In the genomic region with DNA sequence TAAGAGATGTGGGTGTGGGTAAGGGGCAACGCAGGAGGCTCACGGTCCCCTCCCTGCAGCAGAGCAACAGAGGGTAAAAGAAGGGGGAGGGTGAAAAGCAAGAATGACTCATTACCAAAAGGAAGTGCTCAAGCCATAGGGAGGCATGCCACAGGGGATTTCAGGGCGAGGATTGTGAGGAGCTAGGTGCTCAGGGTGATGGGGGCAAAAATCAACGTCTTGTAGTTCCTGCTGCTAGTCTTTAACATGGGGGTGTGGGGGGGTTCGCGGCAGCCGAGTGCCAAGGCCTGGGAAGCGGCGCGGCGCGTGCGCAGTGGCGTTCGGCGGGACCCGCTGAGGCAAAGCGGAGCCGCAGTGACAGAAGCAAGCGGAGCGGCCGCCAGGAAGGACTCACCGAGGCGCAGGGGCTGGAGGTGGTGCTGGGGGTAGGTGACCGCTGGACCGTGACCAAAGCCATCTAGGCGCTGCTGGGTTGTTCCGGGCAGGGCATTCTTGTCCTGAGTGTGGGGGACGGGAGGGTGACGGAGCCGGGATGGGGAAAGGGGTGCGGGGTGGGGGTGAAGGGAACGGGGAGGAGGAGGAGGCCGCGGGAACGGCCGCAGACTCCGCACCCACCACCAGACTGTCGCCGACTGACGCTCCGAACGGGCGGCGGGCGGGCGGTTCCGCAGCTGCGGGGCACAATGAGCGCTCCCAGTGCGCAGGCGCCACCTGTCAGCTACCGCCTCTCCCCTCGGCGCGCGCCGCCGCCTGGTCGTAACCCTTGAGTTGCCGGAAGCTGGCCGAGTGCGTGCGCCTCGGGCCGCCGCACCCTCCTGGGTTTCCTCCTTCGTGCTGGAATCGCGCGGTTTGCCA, we compare ENCODE assay signal across 1 cellular context.
TF ChIP-seq lines count a peak whose summit lies in the region.

A gene with protein sequence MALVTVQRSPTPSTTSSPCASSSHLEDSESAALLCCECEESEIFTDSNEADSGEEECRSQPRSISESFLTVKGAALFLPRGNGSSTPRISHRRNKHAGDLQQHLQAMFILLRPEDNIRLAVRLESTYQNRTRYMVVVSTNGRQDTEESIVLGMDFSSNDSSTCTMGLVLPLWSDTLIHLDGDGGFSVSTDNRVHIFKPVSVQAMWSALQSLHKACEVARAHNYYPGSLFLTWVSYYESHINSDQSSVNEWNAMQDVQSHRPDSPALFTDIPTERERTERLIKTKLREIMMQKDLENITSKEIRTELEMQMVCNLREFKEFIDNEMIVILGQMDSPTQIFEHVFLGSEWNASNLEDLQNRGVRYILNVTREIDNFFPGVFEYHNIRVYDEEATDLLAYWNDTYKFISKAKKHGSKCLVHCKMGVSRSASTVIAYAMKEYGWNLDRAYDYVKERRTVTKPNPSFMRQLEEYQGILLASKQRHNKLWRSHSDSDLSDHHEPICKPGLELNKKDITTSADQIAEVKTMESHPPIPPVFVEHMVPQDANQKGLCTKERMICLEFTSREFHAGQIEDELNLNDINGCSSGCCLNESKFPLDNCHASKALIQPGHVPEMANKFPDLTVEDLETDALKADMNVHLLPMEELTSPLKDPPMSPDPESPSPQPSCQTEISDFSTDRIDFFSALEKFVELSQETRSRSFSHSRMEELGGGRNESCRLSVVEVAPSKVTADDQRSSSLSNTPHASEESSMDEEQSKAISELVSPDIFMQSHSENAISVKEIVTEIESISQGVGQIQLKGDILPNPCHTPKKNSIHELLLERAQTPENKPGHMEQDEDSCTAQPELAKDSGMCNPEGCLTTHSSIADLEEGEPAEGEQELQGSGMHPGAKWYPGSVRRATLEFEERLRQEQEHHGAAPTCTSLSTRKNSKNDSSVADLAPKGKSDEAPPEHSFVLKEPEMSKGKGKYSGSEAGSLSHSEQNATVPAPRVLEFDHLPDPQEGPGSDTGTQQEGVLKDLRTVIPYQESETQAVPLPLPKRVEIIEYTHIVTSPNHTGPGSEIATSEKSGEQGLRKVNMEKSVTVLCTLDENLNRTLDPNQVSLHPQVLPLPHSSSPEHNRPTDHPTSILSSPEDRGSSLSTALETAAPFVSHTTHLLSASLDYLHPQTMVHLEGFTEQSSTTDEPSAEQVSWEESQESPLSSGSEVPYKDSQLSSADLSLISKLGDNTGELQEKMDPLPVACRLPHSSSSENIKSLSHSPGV (N-terminal part only) (minus strand): TSS at position 685 of the 855 bp plus-strand sequence. CDS start 228 bp downstream, at position 457.

TF ChIP-seq in K562, 482 proteins besides CTCF, POLR2A, EP300 and RAD21 (continued from another document and continues in another):
- TF ChIP-seq, protein P1, sequence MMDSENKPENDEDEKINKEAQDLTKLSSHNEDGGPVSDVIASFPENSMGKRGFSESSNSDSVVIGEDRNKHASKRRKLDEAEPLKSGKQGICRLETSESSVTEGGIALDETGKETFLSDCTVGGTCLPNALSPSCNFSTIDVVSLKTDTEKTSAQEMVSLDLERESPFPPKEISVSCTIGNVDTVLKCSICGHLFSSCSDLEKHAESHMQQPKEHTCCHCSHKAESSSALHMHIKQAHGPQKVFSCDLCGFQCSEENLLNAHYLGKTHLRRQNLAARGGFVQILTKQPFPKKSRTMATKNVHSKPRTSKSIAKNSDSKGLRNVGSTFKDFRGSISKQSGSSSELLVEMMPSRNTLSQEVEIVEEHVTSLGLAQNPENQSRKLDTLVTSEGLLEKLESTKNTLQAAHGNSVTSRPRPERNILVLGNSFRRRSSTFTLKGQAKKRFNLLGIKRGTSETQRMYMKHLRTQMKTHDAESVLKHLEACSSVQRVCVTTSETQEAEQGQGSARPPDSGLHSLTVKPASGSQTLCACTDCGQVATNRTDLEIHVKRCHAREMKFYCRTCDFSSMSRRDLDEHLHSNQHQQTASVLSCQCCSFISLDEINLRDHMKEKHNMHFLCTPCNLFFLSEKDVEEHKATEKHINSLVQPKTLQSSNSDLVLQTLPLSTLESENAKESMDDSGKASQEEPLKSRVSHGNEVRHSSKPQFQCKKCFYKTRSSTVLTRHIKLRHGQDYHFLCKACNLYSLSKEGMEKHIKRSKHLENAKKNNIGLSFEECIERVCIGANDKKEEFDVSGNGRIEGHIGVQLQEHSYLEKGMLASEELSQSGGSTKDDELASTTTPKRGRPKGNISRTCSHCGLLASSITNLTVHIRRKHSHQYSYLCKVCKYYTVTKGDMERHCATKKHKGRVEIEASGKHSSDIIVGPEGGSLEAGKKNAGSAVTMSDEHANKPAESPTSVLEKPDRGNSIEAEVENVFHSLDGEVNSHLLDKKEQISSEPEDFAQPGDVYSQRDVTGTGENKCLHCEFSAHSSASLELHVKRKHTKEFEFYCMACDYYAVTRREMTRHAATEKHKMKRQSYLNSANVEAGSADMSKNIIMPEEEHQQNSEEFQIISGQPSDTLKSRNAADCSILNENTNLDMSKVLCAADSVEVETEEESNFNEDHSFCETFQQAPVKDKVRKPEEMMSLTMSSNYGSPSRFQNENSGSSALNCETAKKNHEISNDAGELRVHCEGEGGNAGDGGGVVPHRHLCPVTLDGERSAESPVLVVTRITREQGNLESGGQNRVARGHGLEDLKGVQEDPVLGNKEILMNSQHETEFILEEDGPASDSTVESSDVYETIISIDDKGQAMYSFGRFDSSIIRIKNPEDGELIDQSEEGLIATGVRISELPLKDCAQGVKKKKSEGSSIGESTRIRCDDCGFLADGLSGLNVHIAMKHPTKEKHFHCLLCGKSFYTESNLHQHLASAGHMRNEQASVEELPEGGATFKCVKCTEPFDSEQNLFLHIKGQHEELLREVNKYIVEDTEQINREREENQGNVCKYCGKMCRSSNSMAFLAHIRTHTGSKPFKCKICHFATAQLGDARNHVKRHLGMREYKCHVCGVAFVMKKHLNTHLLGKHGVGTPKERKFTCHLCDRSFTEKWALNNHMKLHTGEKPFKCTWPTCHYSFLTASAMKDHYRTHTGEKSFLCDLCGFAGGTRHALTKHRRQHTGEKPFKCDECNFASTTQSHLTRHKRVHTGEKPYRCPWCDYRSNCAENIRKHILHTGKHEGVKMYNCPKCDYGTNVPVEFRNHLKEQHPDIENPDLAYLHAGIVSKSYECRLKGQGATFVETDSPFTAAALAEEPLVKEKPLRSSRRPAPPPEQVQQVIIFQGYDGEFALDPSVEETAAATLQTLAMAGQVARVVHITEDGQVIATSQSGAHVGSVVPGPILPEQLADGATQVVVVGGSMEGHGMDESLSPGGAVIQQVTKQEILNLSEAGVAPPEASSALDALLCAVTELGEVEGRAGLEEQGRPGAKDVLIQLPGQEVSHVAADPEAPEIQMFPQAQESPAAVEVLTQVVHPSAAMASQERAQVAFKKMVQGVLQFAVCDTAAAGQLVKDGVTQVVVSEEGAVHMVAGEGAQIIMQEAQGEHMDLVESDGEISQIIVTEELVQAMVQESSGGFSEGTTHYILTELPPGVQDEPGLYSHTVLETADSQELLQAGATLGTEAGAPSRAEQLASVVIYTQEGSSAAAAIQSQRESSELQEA (IDR thresholded peaks at IDR 0.05; ENCODE audit: low read depth) = 0 out of 2 replicates have a peak, but pooled peaks have one; percentile 14
- peak; percentile 74 for TF ChIP-seq HMGN3 (IDR thresholded peaks at IDR 0.05; ENCODE audit: borderline replicate concordance, extremely low read depth, insufficient read length, low read depth, low read length)
- no peak for TF ChIP-seq TARDBP (IDR thresholded peaks at IDR 0.05)
- TF ChIP-seq, protein P2, sequence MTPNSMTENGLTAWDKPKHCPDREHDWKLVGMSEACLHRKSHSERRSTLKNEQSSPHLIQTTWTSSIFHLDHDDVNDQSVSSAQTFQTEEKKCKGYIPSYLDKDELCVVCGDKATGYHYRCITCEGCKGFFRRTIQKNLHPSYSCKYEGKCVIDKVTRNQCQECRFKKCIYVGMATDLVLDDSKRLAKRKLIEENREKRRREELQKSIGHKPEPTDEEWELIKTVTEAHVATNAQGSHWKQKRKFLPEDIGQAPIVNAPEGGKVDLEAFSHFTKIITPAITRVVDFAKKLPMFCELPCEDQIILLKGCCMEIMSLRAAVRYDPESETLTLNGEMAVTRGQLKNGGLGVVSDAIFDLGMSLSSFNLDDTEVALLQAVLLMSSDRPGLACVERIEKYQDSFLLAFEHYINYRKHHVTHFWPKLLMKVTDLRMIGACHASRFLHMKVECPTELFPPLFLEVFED (CRISPR knock-in tag; conservative IDR thresholded peaks at IDR 0.05) = no peak
- TF ChIP-seq ZFX (CRISPR knock-in tag; IDR thresholded peaks at IDR 0.05) = peak; percentile 50; the same call in 1 of the 2 replicates
- TF ChIP-seq SIN3B (IDR thresholded peaks at IDR 0.05; ENCODE audit: low read depth) = 0 out of 2 replicates have a peak, but pooled peaks have one; percentile 26
- no peak for TF ChIP-seq ZNF436 (CRISPR knock-in tag; IDR thresholded peaks at IDR 0.05)
- no peak for TF ChIP-seq SAFB2 (IDR thresholded peaks at IDR 0.05; ENCODE audit: borderline replicate concordance, low read depth, low read length, severe bottlenecking)
- TF ChIP-seq NR2F6 (CRISPR knock-in tag; IDR thresholded peaks at IDR 0.05) = no peak
- TF ChIP-seq STAT5B (CRISPR knock-in tag; IDR thresholded peaks at IDR 0.05) = no peak
- TF ChIP-seq NONO (IDR thresholded peaks at IDR 0.05; ENCODE audit: low read depth in 2 of 2, low read length in 1 of 2) = no peak
- no peak for TF ChIP-seq YBX1 (IDR thresholded peaks at IDR 0.05)
- TF ChIP-seq XRCC4 (IDR thresholded peaks at IDR 0.05; ENCODE audit: extremely low read depth, insufficient read depth, insufficient read length) = no peak
- peak; percentile 58; the same call in 1 of the 2 replicates for TF ChIP-seq SPI1 (IDR thresholded peaks at IDR 0.05; ENCODE audit: borderline replicate concordance, low read depth, low read length)
- TF ChIP-seq HSF4 (CRISPR knock-in tag; IDR thresholded peaks at IDR 0.05; ENCODE audit: borderline replicate concordance) = no peak
- no peak for TF ChIP-seq ETS2 (tag; IDR thresholded peaks at IDR 0.05; ENCODE audit: borderline replicate concordance, poor library complexity, severe bottlenecking)
- TF ChIP-seq, protein P3, sequence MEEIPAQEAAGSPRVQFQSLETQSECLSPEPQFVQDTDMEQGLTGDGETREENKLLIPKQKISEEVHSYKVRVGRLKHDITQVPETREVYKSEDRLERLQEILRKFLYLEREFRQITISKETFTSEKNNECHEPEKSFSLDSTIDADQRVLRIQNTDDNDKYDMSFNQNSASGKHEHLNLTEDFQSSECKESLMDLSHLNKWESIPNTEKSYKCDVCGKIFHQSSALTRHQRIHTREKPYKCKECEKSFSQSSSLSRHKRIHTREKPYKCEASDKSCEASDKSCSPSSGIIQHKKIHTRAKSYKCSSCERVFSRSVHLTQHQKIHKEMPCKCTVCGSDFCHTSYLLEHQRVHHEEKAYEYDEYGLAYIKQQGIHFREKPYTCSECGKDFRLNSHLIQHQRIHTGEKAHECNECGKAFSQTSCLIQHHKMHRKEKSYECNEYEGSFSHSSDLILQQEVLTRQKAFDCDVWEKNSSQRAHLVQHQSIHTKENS (CRISPR knock-in tag; IDR thresholded peaks at IDR 0.05) = no peak
- TF ChIP-seq, protein P4, sequence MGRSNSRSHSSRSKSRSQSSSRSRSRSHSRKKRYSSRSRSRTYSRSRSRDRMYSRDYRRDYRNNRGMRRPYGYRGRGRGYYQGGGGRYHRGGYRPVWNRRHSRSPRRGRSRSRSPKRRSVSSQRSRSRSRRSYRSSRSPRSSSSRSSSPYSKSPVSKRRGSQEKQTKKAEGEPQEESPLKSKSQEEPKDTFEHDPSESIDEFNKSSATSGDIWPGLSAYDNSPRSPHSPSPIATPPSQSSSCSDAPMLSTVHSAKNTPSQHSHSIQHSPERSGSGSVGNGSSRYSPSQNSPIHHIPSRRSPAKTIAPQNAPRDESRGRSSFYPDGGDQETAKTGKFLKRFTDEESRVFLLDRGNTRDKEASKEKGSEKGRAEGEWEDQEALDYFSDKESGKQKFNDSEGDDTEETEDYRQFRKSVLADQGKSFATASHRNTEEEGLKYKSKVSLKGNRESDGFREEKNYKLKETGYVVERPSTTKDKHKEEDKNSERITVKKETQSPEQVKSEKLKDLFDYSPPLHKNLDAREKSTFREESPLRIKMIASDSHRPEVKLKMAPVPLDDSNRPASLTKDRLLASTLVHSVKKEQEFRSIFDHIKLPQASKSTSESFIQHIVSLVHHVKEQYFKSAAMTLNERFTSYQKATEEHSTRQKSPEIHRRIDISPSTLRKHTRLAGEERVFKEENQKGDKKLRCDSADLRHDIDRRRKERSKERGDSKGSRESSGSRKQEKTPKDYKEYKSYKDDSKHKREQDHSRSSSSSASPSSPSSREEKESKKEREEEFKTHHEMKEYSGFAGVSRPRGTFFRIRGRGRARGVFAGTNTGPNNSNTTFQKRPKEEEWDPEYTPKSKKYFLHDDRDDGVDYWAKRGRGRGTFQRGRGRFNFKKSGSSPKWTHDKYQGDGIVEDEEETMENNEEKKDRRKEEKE (IDR thresholded peaks at IDR 0.05; ENCODE audit: borderline replicate concordance in 1 of 2, control insufficient read depth in 1 of 2, low read depth in 2 of 2, low read length in 1 of 2) = no peak
- no peak for TF ChIP-seq PHB2 (IDR thresholded peaks at IDR 0.05; ENCODE audit: low read depth)
- TF ChIP-seq ETV5 (CRISPR knock-in tag; IDR thresholded peaks at IDR 0.05; ENCODE audit: low read depth) = no peak
- no peak for TF ChIP-seq ZKSCAN1 (IDR thresholded peaks at IDR 0.05; ENCODE audit: low read depth, low read length)
- TF ChIP-seq, protein P5, sequence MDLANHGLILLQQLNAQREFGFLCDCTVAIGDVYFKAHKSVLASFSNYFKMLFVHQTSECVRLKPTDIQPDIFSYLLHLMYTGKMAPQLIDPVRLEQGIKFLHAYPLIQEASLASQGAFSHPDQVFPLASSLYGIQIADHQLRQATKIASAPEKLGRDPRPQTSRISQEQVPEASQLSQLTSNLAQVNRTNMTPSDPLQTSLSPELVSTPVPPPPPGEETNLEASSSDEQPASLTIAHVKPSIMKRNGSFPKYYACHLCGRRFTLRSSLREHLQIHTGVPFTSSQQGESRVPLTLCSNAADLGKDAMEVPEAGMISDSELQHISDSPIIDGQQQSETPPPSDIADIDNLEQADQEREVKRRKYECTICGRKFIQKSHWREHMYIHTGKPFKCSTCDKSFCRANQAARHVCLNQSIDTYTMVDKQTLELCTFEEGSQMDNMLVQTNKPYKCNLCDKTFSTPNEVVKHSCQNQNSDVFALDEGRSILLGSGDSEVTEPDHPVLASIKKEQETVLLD (IDR thresholded peaks at IDR 0.05) = peak; percentile 83
- TF ChIP-seq ELF4 (CRISPR knock-in tag; IDR thresholded peaks at IDR 0.05) = no peak
- TF ChIP-seq, protein P6, sequence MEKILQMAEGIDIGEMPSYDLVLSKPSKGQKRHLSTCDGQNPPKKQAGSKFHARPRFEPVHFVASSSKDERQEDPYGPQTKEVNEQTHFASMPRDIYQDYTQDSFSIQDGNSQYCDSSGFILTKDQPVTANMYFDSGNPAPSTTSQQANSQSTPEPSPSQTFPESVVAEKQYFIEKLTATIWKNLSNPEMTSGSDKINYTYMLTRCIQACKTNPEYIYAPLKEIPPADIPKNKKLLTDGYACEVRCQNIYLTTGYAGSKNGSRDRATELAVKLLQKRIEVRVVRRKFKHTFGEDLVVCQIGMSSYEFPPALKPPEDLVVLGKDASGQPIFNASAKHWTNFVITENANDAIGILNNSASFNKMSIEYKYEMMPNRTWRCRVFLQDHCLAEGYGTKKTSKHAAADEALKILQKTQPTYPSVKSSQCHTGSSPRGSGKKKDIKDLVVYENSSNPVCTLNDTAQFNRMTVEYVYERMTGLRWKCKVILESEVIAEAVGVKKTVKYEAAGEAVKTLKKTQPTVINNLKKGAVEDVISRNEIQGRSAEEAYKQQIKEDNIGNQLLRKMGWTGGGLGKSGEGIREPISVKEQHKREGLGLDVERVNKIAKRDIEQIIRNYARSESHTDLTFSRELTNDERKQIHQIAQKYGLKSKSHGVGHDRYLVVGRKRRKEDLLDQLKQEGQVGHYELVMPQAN (IDR thresholded peaks at IDR 0.05; ENCODE audit: borderline replicate concordance) = peak; percentile 69; the same call in 1 of the 2 replicates
- TF ChIP-seq KAT8 (IDR thresholded peaks at IDR 0.05; ENCODE audit: low read depth) = no peak
- TF ChIP-seq NFXL1 (CRISPR knock-in tag; IDR thresholded peaks at IDR 0.05) = no peak
